8 cellular contexts compared by ENCODE assay signal in genomic region chr5:138178516-138179276, GRCh38. TPM values are rescaled to one million over a fixed set of nuclear protein-coding genes. Genes with fewer than 3 reads are reported as not detected.
DNase-seq lines count a peak whose midpoint lies in the region; ATAC-seq, FAIRE-seq and TF ChIP-seq lines count a peak whose summit lies in the region.

BRD8 (minus strand) TSS chr5:138178630; CDS start chr5:138178614, 16 bp downstream.
KIF20A (plus strand) TSS chr5:138179112; CDS start chr5:138179681, 569 bp downstream.

- H3K27ac ChIP-seq in CD4-positive, CD25-positive, alpha-beta regulatory T cell (ENCODE audit: insufficient read depth, low read length, poor library complexity, severe bottlenecking): peak within 1 kb of the TSS; percentile 72
- H3K27ac ChIP-seq in dorsolateral prefrontal cortex: peak within 1 kb of the TSS; percentile 82 to 98 (median 94)
- peak within 1 kb of the TSS; percentile 96 for H3K27ac ChIP-seq in HepG2 (ENCODE audit: extremely low read length, insufficient read depth, low read length)

- peak within 1 kb of the TSS; percentile 100 for H2AFZ ChIP-seq in HepG2 (ENCODE audit: low read length)

- FAIRE-seq in HepG2 (lab: Jason Lieb, UNC): peak; percentile 97

- peak within 1 kb of the TSS; percentile 94 for H3K4me2 ChIP-seq in HepG2 (ENCODE audit: low read depth, low read length)

- peak; percentile 87 to 92 for TF ChIP-seq POLR2A in HepG2 (IDR thresholded peaks at IDR 0.05; ENCODE audit: insufficient read depth in 1 of 2, low read depth in 2 of 2, low read length in 2 of 2)

- H3K4me1 Mint-ChIP-seq in CD4-positive, CD25-positive, alpha-beta regulatory T cell: peaks cover 7 to 13% (median 8%) of the 10 kb centered on the region in 4 donors

- in situ Hi-C loops in HepG2 (cut with HindIII; ENCODE audit: extremely low pct_ligation_motif_present, low pct_unique_long_range_greater_than_20kb): loop anchor here (25.0 kb wide), 1 partner anchor 234 kb away; no protein-coding TSS in a partner anchor

- H3K4me3 ChIP-seq in CD4-positive, CD25-positive, alpha-beta regulatory T cell (ENCODE audit: low read depth, low read length): peak within 1 kb of the TSS; percentile 100
- H3K4me3 ChIP-seq in dorsolateral prefrontal cortex (peak within 1 kb of the TSS; percentile 59 to 98 (median 86)), HepG2 (replicated peaks in 1 of 3; ENCODE audit: insufficient read depth in 1 of 3, low read depth in 2 of 3, low read length in 3 of 3) (peak within 1 kb of the TSS; percentile 80 to 92 (median 87))

- no TSS peak for BruUV-seq in HepG2 (replicated peaks; lab: Mats Ljungman, UMichigan)

- POLR2A ChIA-PET in HepG2 (lab: Yijun Ruan, JAX): interaction anchor here (0.6 to 2.8 kb wide), 6 partner anchors 17 to 174 kb away, joined by 3 to 9 read pairs (median 5); partner anchors contain the start of genes CDC23, CDC25C, FAM53C and KDM3B

- H3K27me3 Mint-ChIP-seq in CD4-positive, CD25-positive, alpha-beta regulatory T cell: no peaks in the 10 kb centered on the region

- peaks cover 38% of the 10 kb centered on the region for H3K79me2 ChIP-seq in HepG2 (ENCODE audit: insufficient read depth, low read length)

- peaks cover 27% of the 10 kb centered on the region for H3K4me1 ChIP-seq in CD4-positive, CD25-positive, alpha-beta regulatory T cell (ENCODE audit: control insufficient read depth, insufficient read depth, low read length, poor library complexity, severe bottlenecking)
- peaks cover 36% of the 10 kb centered on the region for H3K4me1 ChIP-seq in HepG2 (ENCODE audit: insufficient read depth, low read length)

- CTCF ChIA-PET in HepG2 (lab: Yijun Ruan, JAX; ENCODE audit: low intra/inter-chr PET ratio, low total read pairs): interaction anchor here (2.1 kb wide), 1 partner anchor 105 kb away, joined by 18 read pairs; no protein-coding TSS in a partner anchor

- intact Hi-C loops in dorsolateral prefrontal cortex (cut with DNase I): loop anchor here in 1 of 2 donors (5.0 kb wide), 1 partner anchor 34 kb away; the partner anchor contains the start of gene CDC23
- intact Hi-C loops in HepG2 (cut with micrococcal nuclease; ENCODE audit: unreplicated experiment): loop anchor here (1.0 to 5.0 kb wide), 2 partner anchors 35 to 174 kb away; partner anchors contain the start of genes CDC23 and KDM3B

- H3K4me3 Mint-ChIP-seq in CD4-positive, CD25-positive, alpha-beta regulatory T cell: no peak within 1 kb of the TSS

- H3K36me3 ChIP-seq in CD4-positive, CD25-positive, alpha-beta regulatory T cell (ENCODE audit: control insufficient read depth, insufficient read depth, low read length): peaks cover 18% of the 10 kb centered on the region
- H3K36me3 ChIP-seq in HepG2 (replicated peaks in 1 of 2; ENCODE audit: control insufficient read depth in 1 of 2, insufficient read depth in 2 of 2, low read length in 2 of 2): peaks cover 13 to 36% of the 10 kb centered on the region in 2 experiments

- peak in 1 of 2 experiments; percentile 42; a peak in 1 of 4 replicates for TF ChIP-seq EP300 in HepG2 (IDR thresholded peaks at IDR 0.05; ENCODE audit: low read depth in 2 of 2, low read length in 2 of 2)
- TF ChIP-seq EP300 in HepG2 (CRISPR knock-in tag; IDR thresholded peaks at IDR 0.05; ENCODE audit: borderline replicate concordance): no peak

- under 1% methylated on average over 28 of the region's 41 CpGs for WGBS in HepG2 (ENCODE audit: low lambda C conversion rate)

- no peaks in the 10 kb centered on the region for H3K27me3 ChIP-seq in CD4-positive, CD25-positive, alpha-beta regulatory T cell (ENCODE audit: control insufficient read depth, insufficient read depth, low read length)
- H3K27me3 ChIP-seq in dorsolateral prefrontal cortex: no peaks in the 10 kb centered on the region
- H3K27me3 ChIP-seq in HepG2 (ENCODE audit: control insufficient read depth in 1 of 2, insufficient read depth in 2 of 2, low read length in 2 of 2): no peaks in the 10 kb centered on the region; a peak in 1 of 5 replicates

- no peaks in the 10 kb centered on the region for H3K9me3 ChIP-seq in CD4-positive, CD25-positive, alpha-beta regulatory T cell (ENCODE audit: control insufficient read depth in 2 of 2, low read length in 2 of 2)
- no peaks in the 10 kb centered on the region for H3K9me3 ChIP-seq in HepG2 (ENCODE audit: low read length)

- H3K27ac Mint-ChIP-seq in CD4-positive, CD25-positive, alpha-beta regulatory T cell: peak within 1 kb of the TSS in 1 of 3 donors; percentile 31

- H3K36me3 Mint-ChIP-seq in CD4-positive, CD25-positive, alpha-beta regulatory T cell: peaks cover 6% of the 10 kb centered on the region

- peak within 1 kb of the TSS; percentile 89 for H3K9ac ChIP-seq in HepG2 (ENCODE audit: insufficient read depth, low read depth, low read length)

- H3K9me3 Mint-ChIP-seq in CD4-positive, CD25-positive, alpha-beta regulatory T cell: no peaks in the 10 kb centered on the region

- TF ChIP-seq CTCF in dorsolateral prefrontal cortex (IDR thresholded peaks at IDR 0.05 in 54 of 56, conservative IDR thresholded peaks at IDR 0.05 in 2 of 56; ENCODE audit: low read depth in 1 of 56, partially characterized antibody in 56 of 56) (peak in 20 of 56 donors; percentile 4 to 45 (median 24)), HepG2 (CRISPR knock-in tag; IDR thresholded peaks at IDR 0.05) (peak; percentile 15; the same call in 1 of the 2 replicates)

- TF ChIP-seq RAD21 in HepG2 (CRISPR knock-in tag; IDR thresholded peaks at IDR 0.05): no peak

- ATAC-seq in CD4-positive, CD25-positive, alpha-beta regulatory T cell (ENCODE audit: low read depth in 2 of 2): peak; percentile 88 to 89
- ATAC-seq in GM19397 (IDR thresholded peaks at IDR 0.05; ENCODE audit: unreplicated experiment): peak; percentile 77
- ATAC-seq in HG03565 (IDR thresholded peaks at IDR 0.05; ENCODE audit: unreplicated experiment): peak; percentile 71
- peak; percentile 92 for ATAC-seq in HepG2

- H4K20me1 ChIP-seq in HepG2 (ENCODE audit: insufficient read depth, low read length): no peaks in the 10 kb centered on the region

- DNase-seq in CD4-positive, CD25-positive, alpha-beta regulatory T cell: peak; percentile 86 to 95 (median 86)
- DNase-seq in NCI-H748 treated with DMSO at 0.1 percent for 48 hours (lab: John Stamatoyannopoulos, UW) (peak; percentile 99), dorsolateral prefrontal cortex (peak; percentile 86 to 99 (median 97)), HepG2 (ENCODE audit: low spot score) (peak; percentile 96)
- peak; percentile 85 for DNase-seq in activated CD4-positive, alpha-beta T cell treated with anti-CD3 and anti-CD28 coated beads, Interleukin-2, amount 50 U/mL, for 1 hour
- DNase-seq in stimulated activated CD4-positive, alpha-beta T cell treated with anti-CD3 and anti-CD28 coated beads, Interleukin-4, amount 100 ng/mL, for 1 hour: peak; percentile 84

RNA-seq across cellular contexts. Expression of gene BRD8, which starts in this region (rescaled TPM):
- total RNA-seq in CD4-positive, CD25-positive, alpha-beta regulatory T cell: 20.9 TPM
- 10 to 100 TPM; 19.5 to 32.9 (median 21.4) TPM for polyA plus RNA-seq in CD4-positive, CD25-positive, alpha-beta regulatory T cell
- total RNA-seq in dorsolateral prefrontal cortex (100 to 1,000 TPM in 71 of 120 experiments, 10 to 100 TPM in 49; 75.7 to 137 (median 102) TPM), HepG2 (2016; rRNA removed; fragmentation: Illumina TruSeq; extraction: Trizol) (50.6 and 62.5 TPM in 2 replicates)
- 11.6 and 13.7 TPM in 2 replicates for total RNA-seq in HepG2 (2016; cell fraction: cytosol; rRNA removed; fragmentation: Illumina TruSeq; extraction: Trizol; ENCODE audit: low read depth)
- total RNA-seq in HepG2 (2016; cell fraction: insoluble cytoplasmic fraction; rRNA removed; fragmentation: Illumina TruSeq; extraction: Trizol): 47.4 and 59.6 TPM in 2 replicates
- 23.4 and 24.1 TPM in 2 replicates for total RNA-seq in HepG2 (2016; cell fraction: membrane; rRNA removed; fragmentation: Illumina TruSeq; extraction: Trizol)
- 82.0 and 95.0 TPM in 2 replicates for total RNA-seq in HepG2 (2016; cell fraction: nucleus; rRNA removed; fragmentation: Illumina TruSeq; extraction: Trizol)
- 57.6 and 71.1 TPM in 2 replicates for polyA plus RNA-seq in HepG2 (2011; rRNA removed)
- 21.9 and 23.1 TPM in 2 replicates for polyA plus RNA-seq in HepG2 (2011; cell fraction: cytosol; rRNA removed)
- 117 and 118 TPM in 2 replicates for polyA plus RNA-seq in HepG2 (2011; cell fraction: nucleus; rRNA removed)
- 37.3 and 60.0 TPM in 2 replicates for polyA plus RNA-seq in HepG2 (2012)
- polyA plus RNA-seq in HepG2 (2016; cell fraction: cytosol; fragmentation: Illumina TruSeq; extraction: Trizol; ENCODE audit: low read depth): 3.8 and 4.9 TPM in 2 replicates
- 41.5 and 49.7 TPM in 2 replicates for polyA plus RNA-seq in HepG2 (2016; cell fraction: insoluble cytoplasmic fraction; fragmentation: Illumina TruSeq; extraction: Trizol; ENCODE audit: low read depth)
- 9.2 and 9.8 TPM in 2 replicates for polyA plus RNA-seq in HepG2 (2016; cell fraction: membrane; fragmentation: Illumina TruSeq; extraction: Trizol; ENCODE audit: low read depth)
- polyA plus RNA-seq in HepG2 (2016; cell fraction: nucleus; fragmentation: Illumina TruSeq; extraction: Trizol; ENCODE audit: insufficient read depth, low read depth): 254 and 256 TPM in 2 replicates
- 42.3 and 95.1 TPM in 2 replicates for polyA minus RNA-seq in HepG2 (2011; rRNA and poly(A)+ RNA removed; ENCODE audit: low replicate concordance)
- 18.9 and 22.9 TPM in 2 replicates for polyA minus RNA-seq in HepG2 (2011; cell fraction: cytosol; rRNA and poly(A)+ RNA removed)
- polyA minus RNA-seq in HepG2 (2011; cell fraction: nucleus; rRNA and poly(A)+ RNA removed): 77.9 and 82.4 TPM in 2 replicates

RNA-seq across cellular contexts. Expression of gene KIF20A, which starts in this region (rescaled TPM):
- total RNA-seq in CD4-positive, CD25-positive, alpha-beta regulatory T cell: 0.91 TPM
- 1 to 10 TPM in 1 of 4 donors, under 1 TPM in 3; 0.29 to 1.1 (median 0.45) TPM for polyA plus RNA-seq in CD4-positive, CD25-positive, alpha-beta regulatory T cell
- total RNA-seq in dorsolateral prefrontal cortex: 1 to 10 TPM in 2 of 120 experiments, under 1 TPM in 16, not detected in 102; 0.16 to 1.9 (median 0.61) TPM
- 66.8 and 91.6 TPM in 2 replicates for total RNA-seq in HepG2 (2016; rRNA removed; fragmentation: Illumina TruSeq; extraction: Trizol)
- total RNA-seq in HepG2 (2016; cell fraction: cytosol; rRNA removed; fragmentation: Illumina TruSeq; extraction: Trizol; ENCODE audit: low read depth): 16.2 and 16.7 TPM in 2 replicates
- 66.5 and 88.5 TPM in 2 replicates for total RNA-seq in HepG2 (2016; cell fraction: insoluble cytoplasmic fraction; rRNA removed; fragmentation: Illumina TruSeq; extraction: Trizol)
- total RNA-seq in HepG2 (2016; cell fraction: membrane; rRNA removed; fragmentation: Illumina TruSeq; extraction: Trizol): 25.5 and 29.6 TPM in 2 replicates
- total RNA-seq in HepG2 (2016; cell fraction: nucleus; rRNA removed; fragmentation: Illumina TruSeq; extraction: Trizol): 50.4 and 55.2 TPM in 2 replicates
- polyA plus RNA-seq in HepG2 (2011; rRNA removed): 12.9 and 17.1 TPM in 2 replicates
- polyA plus RNA-seq in HepG2 (2011; cell fraction: cytosol; rRNA removed): 10.2 and 13.5 TPM in 2 replicates
- polyA plus RNA-seq in HepG2 (2011; cell fraction: nucleus; rRNA removed): 17.4 and 25.0 TPM in 2 replicates
- polyA plus RNA-seq in HepG2 (2012): 9.1 and 18.8 TPM in 2 replicates
- 6.5 and 7.7 TPM in 2 replicates for polyA plus RNA-seq in HepG2 (2016; cell fraction: cytosol; fragmentation: Illumina TruSeq; extraction: Trizol; ENCODE audit: low read depth)
- 75.4 and 76.8 TPM in 2 replicates for polyA plus RNA-seq in HepG2 (2016; cell fraction: insoluble cytoplasmic fraction; fragmentation: Illumina TruSeq; extraction: Trizol; ENCODE audit: low read depth)
- polyA plus RNA-seq in HepG2 (2016; cell fraction: membrane; fragmentation: Illumina TruSeq; extraction: Trizol; ENCODE audit: low read depth): 10.7 and 15.0 TPM in 2 replicates
- polyA plus RNA-seq in HepG2 (2016; cell fraction: nucleus; fragmentation: Illumina TruSeq; extraction: Trizol; ENCODE audit: insufficient read depth, low read depth): 58.3 and 60.2 TPM in 2 replicates
- polyA minus RNA-seq in HepG2 (2011; rRNA and poly(A)+ RNA removed; ENCODE audit: low replicate concordance): 71.6 and 227 TPM in 2 replicates
- 18.2 and 22.6 TPM in 2 replicates for polyA minus RNA-seq in HepG2 (2011; cell fraction: cytosol; rRNA and poly(A)+ RNA removed)
- 31.6 and 55.2 TPM in 2 replicates for polyA minus RNA-seq in HepG2 (2011; cell fraction: nucleus; rRNA and poly(A)+ RNA removed)

Comparison
In these comparisons a context has a peak if more than half of its experiments do, and no peak if none do; other contexts are left out.
1. Peak in every context shown above with its lines: DNase-seq, ATAC-seq, H3K4me3 ChIP-seq and H3K27ac ChIP-seq.